ENCODE assay signal across 14 cellular contexts in genomic region chr11:1830119-1830499, GRCh38. TPM values are rescaled to one million over a fixed set of nuclear protein-coding genes. Genes with fewer than 3 reads are reported as not detected.
DNase-seq lines count a peak whose midpoint lies in the region; ATAC-seq and TF ChIP-seq lines count a peak whose summit lies in the region.
"Had no signal": no experiment of that assay in that cellular context is flagged by ENCODE, and none has a peak within 500 bp of the region (broad histone marks: within the 10 kb centered on the region; RNA-seq: fewer than 3 reads in every experiment).

No MANE protein-coding gene starts in this region.

- ATAC-seq in stimulated activated naive CD8-positive, alpha-beta T cell treated with anti-CD3 and anti-CD28 coated beads, Interleukin-15, Interleukin-2, amounts not matched to agents 100 U/mL and 50 U/mL, for 24 hours, result no peak
- no peak for ATAC-seq in stimulated activated naive CD8-positive, alpha-beta T cell treated with anti-CD3 and anti-CD28 coated beads, Interleukin-15, amount 100 ng/mL, for 72 hours
- ATAC-seq in aorta (ENCODE audit: low FRiP score), result no peak

- no peak for TF ChIP-seq CTCF in astrocyte of the spinal cord (IDR thresholded peaks at IDR 0.05; ENCODE audit: low read depth, low read length)

- peak overlapping the region; percentile 47 for H3K9ac ChIP-seq in mucosa of stomach (ENCODE audit: low read length)

- H3K9me3 Mint-ChIP-seq in stimulated activated naive CD8-positive, alpha-beta T cell treated with anti-CD3 and anti-CD28 coated beads, Interleukin-15, amount 100 ng/mL, for 72 hours, result no peaks in the 10 kb centered on the region
- H3K9me3 Mint-ChIP-seq: activated CD4-positive, alpha-beta T cell treated with anti-CD3 and anti-CD28 coated beads, Interleukin-2, amount 10 ng/mL, durations not matched to agents 24 days and 14 days had no signal

- no peak overlapping the region for H3K4me3 Mint-ChIP-seq in stimulated activated naive CD8-positive, alpha-beta T cell treated with anti-CD3 and anti-CD28 coated beads, Interleukin-15, amount 100 ng/mL, for 72 hours
- H3K4me3 Mint-ChIP-seq: activated CD4-positive, alpha-beta T cell treated with anti-CD3 and anti-CD28 coated beads, Interleukin-2, amount 10 ng/mL, durations not matched to agents 24 days and 14 days had no signal

- H3K9me3 ChIP-seq in mucosa of stomach (ENCODE audit: control insufficient read depth, low read length), result no peaks in the 10 kb centered on the region
- H3K9me3 ChIP-seq in aorta (ENCODE audit: control insufficient read depth, low read length), result no peaks in the 10 kb centered on the region
- H3K9me3 ChIP-seq: adrenal gland, neutrophil had no signal

- no peak overlapping the region for H3K4me3 ChIP-seq in astrocyte of the spinal cord (ENCODE audit: low read depth, low read length)
- no peak overlapping the region for H3K4me3 ChIP-seq in mucosa of stomach (ENCODE audit: low read length)
- H3K4me3 ChIP-seq in aorta (ENCODE audit: low read length in 2 of 2), result no peak overlapping the region
- H3K4me3 ChIP-seq: adrenal gland, dorsolateral prefrontal cortex had no signal

- intact Hi-C loops in aorta (cut with DNase I), result loop anchor here in 1 of 2 donors (1.0 to 5.0 kb wide), 2 partner anchors 133 to 178 kb away; partner anchors contain the start of gene KRTAP5-6

- peaks cover 88% of the 10 kb centered on the region for H3K4me1 ChIP-seq in mucosa of stomach (ENCODE audit: control insufficient read depth, insufficient read depth, low read length)
- H3K4me1 ChIP-seq in aorta (ENCODE audit: control insufficient read depth in 1 of 2, insufficient read depth in 2 of 2, low read length in 2 of 2), result no peaks in the 10 kb centered on the region

- peaks cover 13% of the 10 kb centered on the region for H3K4me1 Mint-ChIP-seq in stimulated activated naive CD8-positive, alpha-beta T cell treated with anti-CD3 and anti-CD28 coated beads, Interleukin-15, amount 100 ng/mL, for 72 hours
- H3K4me1 Mint-ChIP-seq: activated CD4-positive, alpha-beta T cell treated with anti-CD3 and anti-CD28 coated beads, Interleukin-2, amount 10 ng/mL, durations not matched to agents 24 days and 14 days had no signal

- H3K27me3 ChIP-seq in mucosa of stomach (ENCODE audit: control insufficient read depth, insufficient read depth, low read length), result peaks cover 7% of the 10 kb centered on the region
- no peaks in the 10 kb centered on the region for H3K27me3 ChIP-seq in aorta (ENCODE audit: control insufficient read depth in 1 of 2, insufficient read depth in 2 of 2, low read length in 1 of 2)

- H3K27ac ChIP-seq in aorta (ENCODE audit: low read depth in 1 of 2, low read length in 2 of 2), result peak overlapping the region; percentile 32 to 76
- H3K27ac ChIP-seq: adrenal gland, dorsolateral prefrontal cortex, neutrophil had no signal

- H3K27me3 Mint-ChIP-seq in stimulated activated naive CD8-positive, alpha-beta T cell treated with anti-CD3 and anti-CD28 coated beads, Interleukin-15, amount 100 ng/mL, for 72 hours, result peaks cover 37% of the 10 kb centered on the region

- peak; percentile 8 for DNase-seq in stimulated activated naive CD8-positive, alpha-beta T cell treated with anti-CD3 and anti-CD28 coated beads, Interleukin-15, Interleukin-2, amounts not matched to agents 100 U/mL and 50 U/mL, for 24 hours
- DNase-seq in stimulated activated naive CD8-positive, alpha-beta T cell treated with anti-CD3 and anti-CD28 coated beads, Interleukin-15, amount 100 ng/mL, for 72 hours, result no peak
- DNase-seq in astrocyte of the spinal cord (ENCODE audit: low read depth, low spot score) (peak; percentile 63), aorta (peak in 1 of 2 donors; percentile 63), OCI-M1 (lab: John Stamatoyannopoulos, UW) (no peak), AG08396 (ENCODE audit: low spot score) (no peak), Ammon's horn (ENCODE audit: low spot score) (no peak)
- DNase-seq: activated CD4-positive, alpha-beta T cell treated with anti-CD3 and anti-CD28 coated beads, Interleukin-2, amount 10 ng/mL, durations not matched to agents 24 days and 14 days; substantia nigra had no signal

- H3K27ac Mint-ChIP-seq in stimulated activated naive CD8-positive, alpha-beta T cell treated with anti-CD3 and anti-CD28 coated beads, Interleukin-15, amount 100 ng/mL, for 72 hours, result no peak overlapping the region
- H3K27ac Mint-ChIP-seq: activated CD4-positive, alpha-beta T cell treated with anti-CD3 and anti-CD28 coated beads, Interleukin-2, amount 10 ng/mL, durations not matched to agents 24 days and 14 days had no signal

- H3K36me3 ChIP-seq in mucosa of stomach (ENCODE audit: control insufficient read depth, insufficient read depth, low read length), result no peaks in the 10 kb centered on the region
- no peaks in the 10 kb centered on the region for H3K36me3 ChIP-seq in aorta (ENCODE audit: control insufficient read depth in 1 of 2, insufficient read depth in 2 of 2, low read length in 1 of 2)
- H3K36me3 ChIP-seq: adrenal gland, neutrophil had no signal

- in situ Hi-C loops in astrocyte of the spinal cord (cut with HindIII; ENCODE audit: low sequenced_read_pairs), result no loop called here

- WGBS in aorta, 2 donors, result 0 to 4% methylated on average over 9 of the region's 9 CpGs

RNA-seq across cellular contexts. Expression of gene SYT8, which starts 4.7 kb away (rescaled TPM):
- under 1 TPM; 0.19 to 0.75 TPM for total RNA-seq in aorta
- polyA plus RNA-seq in aorta, result 10 to 100 TPM in 1 of 2 donors, 1 to 10 TPM in 1; 6.4 to 14.3 TPM
- total RNA-seq: activated CD4-positive, alpha-beta T cell treated with anti-CD3 and anti-CD28 coated beads, Interleukin-2, amount 10 ng/mL, durations not matched to agents 24 days and 14 days; T-helper 1 cell treated with Interleukin-12 subunit alpha and Interleukin-12 subunit beta and Interleukin-4 antibody, amounts not matched to agents 30 ng/mL and 1 ng/mL, for 36 hours had no signal

RNA-seq across cellular contexts. Expression of gene TNNI2, which starts 8.7 kb away (rescaled TPM):
- 1 to 10 TPM in 1 of 2 donors, under 1 TPM in 1; 0.81 to 2.2 TPM for total RNA-seq in aorta
- polyA plus RNA-seq in aorta, result under 1 TPM; 0.75 to 0.82 TPM
- total RNA-seq: activated CD4-positive, alpha-beta T cell treated with anti-CD3 and anti-CD28 coated beads, Interleukin-2, amount 10 ng/mL, durations not matched to agents 24 days and 14 days; T-helper 1 cell treated with Interleukin-12 subunit alpha and Interleukin-12 subunit beta and Interleukin-4 antibody, amounts not matched to agents 30 ng/mL and 1 ng/mL, for 36 hours had no signal

RNA-seq across cellular contexts. Expression of gene LSP1, which starts 22.8 kb away (rescaled TPM):
- total RNA-seq in aorta, result 100 to 1,000 TPM in 1 of 2 donors, 10 to 100 TPM in 1; 45.2 to 128 TPM
- 10 to 100 TPM; 12.0 to 40.4 TPM for polyA plus RNA-seq in aorta

Comparison
In these comparisons a context has a peak if more than half of its experiments do, and no peak if none do; other contexts are left out.
1. DNase-seq: peak in stimulated activated naive CD8-positive, alpha-beta T cell treated with anti-CD3 and anti-CD28 coated beads, Interleukin-15, Interleukin-2, amounts not matched to agents 100 U/mL and 50 U/mL, for 24 hours (single experiment) and astrocyte of the spinal cord (single experiment); none in stimulated activated naive CD8-positive, alpha-beta T cell treated with anti-CD3 and anti-CD28 coated beads, Interleukin-15, amount 100 ng/mL, for 72 hours (0 of 2), OCI-M1 (single experiment), AG08396 (single experiment) and Ammon's horn (single experiment).